In genomic region chr9:83334320-83334719, GRCh38 we compare ENCODE assay signal across 9 cellular contexts.
DNase-seq lines count a peak whose midpoint lies in the region; ATAC-seq and TF ChIP-seq lines count a peak whose summit lies in the region.
"Had no signal": no experiment of that assay in that cellular context is flagged by ENCODE, and none has a peak within 500 bp of the region (broad histone marks: within the 10 kb centered on the region; RNA-seq: fewer than 3 reads in every experiment).

No MANE protein-coding gene starts in this region.

- H3K9ac ChIP-seq in MM.1S (ENCODE audit: low read length), result no peak overlapping the region
- peak overlapping the region; percentile 38 for H3K9ac ChIP-seq in SK-N-MC (ENCODE audit: insufficient read length)

- H2AFZ ChIP-seq in MM.1S (ENCODE audit: low read length), result no peak overlapping the region

- no peak overlapping the region for H3K4me2 ChIP-seq in MM.1S (ENCODE audit: low read depth, low read length)

- H3K36me3 ChIP-seq in MM.1S (replicated peaks; ENCODE audit: insufficient read depth, low read length) (no peaks in the 10 kb centered on the region), SK-N-MC (ENCODE audit: insufficient read depth, low read length) (no peaks in the 10 kb centered on the region), uterus (no peaks in the 10 kb centered on the region)

- no peaks in the 10 kb centered on the region for H3K9me3 Mint-ChIP-seq in progenitor cell of endocrine pancreas (ENCODE audit: low read depth)
- H3K9me3 Mint-ChIP-seq: T-helper 1 cell treated with Interleukin-12 subunit alpha and Interleukin-12 subunit beta and Interleukin-4 antibody, amounts not matched to agents 30 μg/mL and 1 μg/mL, for 36 hours had no signal

- H3K4me1 ChIP-seq in MM.1S (ENCODE audit: low read length) (no peaks in the 10 kb centered on the region), uterus (no peaks in the 10 kb centered on the region)

- H3F3A ChIP-seq in MM.1S (ENCODE audit: insufficient read depth, low read length), result no peaks in the 10 kb centered on the region

- H3K27me3 ChIP-seq in MM.1S (replicated peaks; ENCODE audit: insufficient read depth, low read length) (no peaks in the 10 kb centered on the region), uterus (no peaks in the 10 kb centered on the region)

- peak; percentile 58 for ATAC-seq in GM21423 (IDR thresholded peaks at IDR 0.05; ENCODE audit: unreplicated experiment)

- H3K9me3 ChIP-seq in MM.1S (replicated peaks; ENCODE audit: insufficient read depth, low read length) (no peaks in the 10 kb centered on the region), SK-N-MC (ENCODE audit: low read depth, low read length) (no peaks in the 10 kb centered on the region), uterus (no peaks in the 10 kb centered on the region)

- intact Hi-C loops in head of caudate nucleus (cut with DNase I), result loop anchor here (10.0 kb wide), 1 partner anchor 260 kb away; no protein-coding TSS in a partner anchor
- intact Hi-C loops in uterus (cut with DNase I; ENCODE audit: low total_unique reads), result no loop called here

- H3K4me3 ChIP-seq in MM.1S (ENCODE audit: low read length) (no peak overlapping the region), SK-N-MC (no peak overlapping the region), uterus (no peak overlapping the region)

- DNase-seq in COLO668 (lab: John Stamatoyannopoulos, UW; ENCODE audit: unreplicated experiment) (peak; percentile 79), MM.1S (peak; percentile 57), SK-N-MC (ENCODE audit: low read depth, low spot score) (peak; percentile 45), head of caudate nucleus (peak; percentile 56 to 91 (median 82)), progenitor cell of endocrine pancreas (ENCODE audit: low spot score, unreplicated experiment) (peak; percentile 62), uterus (peak; percentile 69 to 73)
- peak; percentile 68 for DNase-seq in activated naive CD4-positive, alpha-beta T cell treated with anti-CD3 and anti-CD28 coated beads, Interleukin-2, amount 50 U/mL, for 16 hours

- no peaks in the 10 kb centered on the region for H3K27me3 Mint-ChIP-seq in progenitor cell of endocrine pancreas

- no peaks in the 10 kb centered on the region for H4K20me1 ChIP-seq in MM.1S (ENCODE audit: insufficient read depth, low read length)

- no peak for TF ChIP-seq POLR2A in uterus (IDR thresholded peaks at IDR 0.05)

- H3K9me2 ChIP-seq in MM.1S (replicated peaks; ENCODE audit: insufficient read depth, low read length), result no peaks in the 10 kb centered on the region

- peaks cover 7% of the 10 kb centered on the region for H3K4me1 Mint-ChIP-seq in progenitor cell of endocrine pancreas (ENCODE audit: low read depth)

- H3K4me3 Mint-ChIP-seq in progenitor cell of endocrine pancreas (ENCODE audit: low read depth), result no peak overlapping the region
- H3K4me3 Mint-ChIP-seq: T-helper 1 cell treated with Interleukin-12 subunit alpha and Interleukin-12 subunit beta and Interleukin-4 antibody, amounts not matched to agents 30 μg/mL and 1 μg/mL, for 36 hours had no signal

- H3K36me3 Mint-ChIP-seq in progenitor cell of endocrine pancreas (ENCODE audit: insufficient read depth), result no peaks in the 10 kb centered on the region

- H3K27ac ChIP-seq in MM.1S (ENCODE audit: low read length), result no peak overlapping the region
- peak overlapping the region; percentile 22; the same call in 1 of the 2 replicates for H3K27ac ChIP-seq in SK-N-MC
- no peak overlapping the region for H3K27ac ChIP-seq in uterus

- H3K79me2 ChIP-seq in MM.1S (ENCODE audit: low read length), result no peaks in the 10 kb centered on the region

- TF ChIP-seq CTCF in MM.1S (IDR thresholded peaks at IDR 0.05; ENCODE audit: low read length) (peak; percentile 93), progenitor cell of endocrine pancreas (IDR thresholded peaks at IDR 0.05; ENCODE audit: unreplicated experiment) (peak; percentile 95), uterus (IDR thresholded peaks at IDR 0.05) (peak; percentile 61 to 86 (median 66))

- no peak overlapping the region for H3K27ac Mint-ChIP-seq in progenitor cell of endocrine pancreas
- H3K27ac Mint-ChIP-seq: T-helper 1 cell treated with Interleukin-12 subunit alpha and Interleukin-12 subunit beta and Interleukin-4 antibody, amounts not matched to agents 30 μg/mL and 1 μg/mL, for 36 hours had no signal
